Comparison of ENCODE assay signal across 8 cellular contexts in the genomic region with DNA sequence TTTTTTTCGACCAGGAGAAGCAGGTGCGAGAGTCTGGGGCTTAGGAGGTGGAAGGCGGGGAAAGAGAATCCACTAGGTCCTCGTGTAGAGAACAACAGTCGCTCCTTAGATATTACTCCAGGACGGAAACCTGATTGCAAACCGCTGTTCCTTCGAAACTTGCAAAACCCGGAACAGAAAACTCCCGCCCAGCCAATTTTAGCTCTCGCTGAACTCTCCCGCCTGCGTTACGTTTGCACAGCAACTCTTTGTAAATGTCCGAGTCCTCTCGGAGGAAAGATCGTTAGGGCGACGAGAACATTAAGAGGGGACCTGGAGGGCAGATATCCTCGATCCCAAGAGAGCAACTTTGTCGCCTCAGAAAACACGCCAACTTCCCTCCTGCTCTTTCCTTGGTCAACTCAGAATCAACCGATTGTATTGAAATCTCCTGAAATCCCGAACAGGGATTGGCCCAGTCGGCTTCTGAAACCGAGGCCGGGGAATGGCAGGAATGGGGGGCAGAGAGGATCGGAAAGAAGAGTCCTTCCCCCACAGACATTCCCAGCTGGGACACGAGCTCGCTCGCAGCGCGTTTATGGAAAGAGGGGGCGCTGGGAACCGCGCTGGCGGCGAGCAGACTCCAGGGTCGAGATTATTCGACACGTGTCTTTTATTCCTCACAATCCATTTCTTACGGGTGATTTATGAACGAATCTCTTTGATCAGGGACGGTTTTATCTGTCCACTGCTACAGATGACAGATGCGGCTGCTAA. TPM values are rescaled to one million over a fixed set of nuclear protein-coding genes. Genes with fewer than 3 reads are reported as not detected.
DNase-seq lines count a peak whose midpoint lies in the region; ATAC-seq and TF ChIP-seq lines count a peak whose summit lies in the region.

No MANE protein-coding gene starts in this region.

- H3K4me3 ChIP-seq in HFF-Myc (replicated peaks; ENCODE audit: low read depth, low read length) (peak overlapping the region; percentile 49), skin epidermis (peak overlapping the region in 6 of 7 experiments; percentile 2 to 33 (median 16))

- CTCF ChIA-PET in WTC11 (lab: Charles Lee) (interaction anchor here (1.5 to 2.3 kb wide), 3 partner anchors 9 to 15 kb away, joined by 5 to 7 read pairs (median 6); no protein-coding TSS in a partner anchor), GM10248 (lab: Yijun Ruan, JAX) (interaction anchor here (0.7 kb wide), 1 partner anchor 12 kb away, joined by 3 read pairs; no protein-coding TSS in a partner anchor)

- DNase-seq in HFF-Myc (ENCODE audit: extremely low read depth, low read depth): no peak
- DNase-seq in WTC11 (ENCODE audit: low spot score): peak; percentile 50
- DNase-seq in hepatic stellate cell (ENCODE audit: low spot score): peak; percentile 57
- no peak for DNase-seq in NCI-H2107 (lab: John Stamatoyannopoulos, UW)
- no peak for DNase-seq in GM10248 (ENCODE audit: extremely low spot score)
- DNase-seq in stimulated activated CD4-positive, alpha-beta T cell treated with anti-CD3 and anti-CD28 coated beads, Interleukin-2, amount 100 ng/mL, for 24 hours: no peak

- H3K4me3 Mint-ChIP-seq in WTC11: peak overlapping the region; percentile 76

- H3K27me3 Mint-ChIP-seq in WTC11 (ENCODE audit: low read depth): peaks cover 100% of the 10 kb centered on the region

- peak; percentile 10 for ATAC-seq in WTC11
- ATAC-seq in GM18909 (IDR thresholded peaks at IDR 0.05; ENCODE audit: poor library complexity, unreplicated experiment): no peak

- peak overlapping the region in 20 of 21 experiments; percentile 46 to 94 (median 79) for H3K27ac ChIP-seq in skin epidermis

- H3K27ac Mint-ChIP-seq in WTC11: no peak overlapping the region

- no peak for TF ChIP-seq CTCF in HFF-Myc (IDR thresholded peaks at IDR 0.05; ENCODE audit: low read depth, low read length, missing control alignments)
- TF ChIP-seq CTCF in WTC11 (IDR thresholded peaks at IDR 0.05): no peak
- no peak for TF ChIP-seq CTCF in GM10248 (IDR thresholded peaks at IDR 0.05; ENCODE audit: control extremely low read depth, extremely low read depth, low read depth, missing control alignments)

- no peaks in the 10 kb centered on the region for H3K9me3 Mint-ChIP-seq in WTC11

- POLR2A ChIA-PET in WTC11 (lab: Charles Lee) (interaction anchor here (1.7 kb wide), 1 partner anchor 9 kb away, joined by 6 read pairs; a partner anchor contains a TSS), GM10248 (lab: Yijun Ruan, JAX) (no interaction called here)

- H3K4me1 Mint-ChIP-seq in WTC11: peaks cover 69% of the 10 kb centered on the region

- H3K36me3 Mint-ChIP-seq in WTC11: no peaks in the 10 kb centered on the region

TF ChIP-seq in WTC11, 78 proteins besides CTCF, POLR2A, EP300 and RAD21:
- TF ChIP-seq, protein P1, sequence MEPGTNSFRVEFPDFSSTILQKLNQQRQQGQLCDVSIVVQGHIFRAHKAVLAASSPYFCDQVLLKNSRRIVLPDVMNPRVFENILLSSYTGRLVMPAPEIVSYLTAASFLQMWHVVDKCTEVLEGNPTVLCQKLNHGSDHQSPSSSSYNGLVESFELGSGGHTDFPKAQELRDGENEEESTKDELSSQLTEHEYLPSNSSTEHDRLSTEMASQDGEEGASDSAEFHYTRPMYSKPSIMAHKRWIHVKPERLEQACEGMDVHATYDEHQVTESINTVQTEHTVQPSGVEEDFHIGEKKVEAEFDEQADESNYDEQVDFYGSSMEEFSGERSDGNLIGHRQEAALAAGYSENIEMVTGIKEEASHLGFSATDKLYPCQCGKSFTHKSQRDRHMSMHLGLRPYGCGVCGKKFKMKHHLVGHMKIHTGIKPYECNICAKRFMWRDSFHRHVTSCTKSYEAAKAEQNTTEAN (CRISPR knock-in tag; IDR thresholded peaks at IDR 0.05): no peak
- TF ChIP-seq, protein P2, sequence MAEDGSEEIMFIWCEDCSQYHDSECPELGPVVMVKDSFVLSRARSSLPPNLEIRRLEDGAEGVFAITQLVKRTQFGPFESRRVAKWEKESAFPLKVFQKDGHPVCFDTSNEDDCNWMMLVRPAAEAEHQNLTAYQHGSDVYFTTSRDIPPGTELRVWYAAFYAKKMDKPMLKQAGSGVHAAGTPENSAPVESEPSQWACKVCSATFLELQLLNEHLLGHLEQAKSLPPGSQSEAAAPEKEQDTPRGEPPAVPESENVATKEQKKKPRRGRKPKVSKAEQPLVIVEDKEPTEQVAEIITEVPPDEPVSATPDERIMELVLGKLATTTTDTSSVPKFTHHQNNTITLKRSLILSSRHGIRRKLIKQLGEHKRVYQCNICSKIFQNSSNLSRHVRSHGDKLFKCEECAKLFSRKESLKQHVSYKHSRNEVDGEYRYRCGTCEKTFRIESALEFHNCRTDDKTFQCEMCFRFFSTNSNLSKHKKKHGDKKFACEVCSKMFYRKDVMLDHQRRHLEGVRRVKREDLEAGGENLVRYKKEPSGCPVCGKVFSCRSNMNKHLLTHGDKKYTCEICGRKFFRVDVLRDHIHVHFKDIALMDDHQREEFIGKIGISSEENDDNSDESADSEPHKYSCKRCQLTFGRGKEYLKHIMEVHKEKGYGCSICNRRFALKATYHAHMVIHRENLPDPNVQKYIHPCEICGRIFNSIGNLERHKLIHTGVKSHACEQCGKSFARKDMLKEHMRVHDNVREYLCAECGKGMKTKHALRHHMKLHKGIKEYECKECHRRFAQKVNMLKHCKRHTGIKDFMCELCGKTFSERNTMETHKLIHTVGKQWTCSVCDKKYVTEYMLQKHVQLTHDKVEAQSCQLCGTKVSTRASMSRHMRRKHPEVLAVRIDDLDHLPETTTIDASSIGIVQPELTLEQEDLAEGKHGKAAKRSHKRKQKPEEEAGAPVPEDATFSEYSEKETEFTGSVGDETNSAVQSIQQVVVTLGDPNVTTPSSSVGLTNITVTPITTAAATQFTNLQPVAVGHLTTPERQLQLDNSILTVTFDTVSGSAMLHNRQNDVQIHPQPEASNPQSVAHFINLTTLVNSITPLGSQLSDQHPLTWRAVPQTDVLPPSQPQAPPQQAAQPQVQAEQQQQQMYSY (CRISPR knock-in tag; IDR thresholded peaks at IDR 0.05): peak; percentile 82

RNA-seq across cellular contexts. Expression of a gene that starts 9.9 kb away (rescaled TPM):
- total RNA-seq in WTC11 (2021): 0.23 to 0.37 TPM in 2 of 3 replicates, not detected in the other

RNA-seq across cellular contexts. Expression of a gene that starts 37.7 kb away (rescaled TPM):
- not detected in 3 replicates for total RNA-seq in WTC11 (2021)

Comparison
In these comparisons a context has a peak if more than half of its experiments do, and no peak if none do; other contexts are left out.
1. DNase-seq: peak in WTC11 (single experiment) and hepatic stellate cell (single experiment); none in HFF-Myc (single experiment), NCI-H2107 (single experiment), GM10248 (single experiment) and stimulated activated CD4-positive, alpha-beta T cell treated with anti-CD3 and anti-CD28 coated beads, Interleukin-2, amount 100 ng/mL, for 24 hours (0 of 2).